ENCODE assay signal across 1 cellular context in genomic region chr17:31052187-31052889, GRCh38.
TF ChIP-seq lines count a peak whose summit lies in the region.

No MANE protein-coding gene starts in this region.

TF ChIP-seq in SK-N-SH, 30 proteins besides CTCF, POLR2A, EP300 and RAD21 (continued from another document):
- TF ChIP-seq NFIC (IDR thresholded peaks at IDR 0.05; ENCODE audit: borderline replicate concordance) (peak; percentile 43), PBX3 (IDR thresholded peaks at IDR 0.05) (peak; percentile 68), POLR2AphosphoS5 (IDR thresholded peaks at IDR 0.05; ENCODE audit: low read depth, low read length) (peak; percentile 51; the same call in 1 of the 2 replicates), TCF12 (IDR thresholded peaks at IDR 0.05) (peak; percentile 81), TEAD4 (IDR thresholded peaks at IDR 0.05; ENCODE audit: borderline replicate concordance, insufficient read depth) (peak; percentile 44; the same call in 1 of the 2 replicates), RXRA (IDR thresholded peaks at IDR 0.05; ENCODE audit: borderline replicate concordance, low read depth) (peak; percentile 69; the same call in 1 of the 2 replicates), FOXM1 (IDR thresholded peaks at IDR 0.05; ENCODE audit: low read depth) (no peak), MXI1 (IDR thresholded peaks at IDR 0.05; ENCODE audit: low read depth, low read length) (no peak), JUND (IDR thresholded peaks at IDR 0.05) (peak; percentile 78), MEF2A (IDR thresholded peaks at IDR 0.05; ENCODE audit: borderline replicate concordance, low read depth) (peak; percentile 21; the same call in 1 of the 2 replicates), YY1 (IDR thresholded peaks at IDR 0.05; ENCODE audit: low read depth) (peak; percentile 25; the same call in 1 of the 2 replicates)
- TF ChIP-seq, protein P1, sequence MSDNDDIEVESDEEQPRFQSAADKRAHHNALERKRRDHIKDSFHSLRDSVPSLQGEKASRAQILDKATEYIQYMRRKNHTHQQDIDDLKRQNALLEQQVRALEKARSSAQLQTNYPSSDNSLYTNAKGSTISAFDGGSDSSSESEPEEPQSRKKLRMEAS (IDR thresholded peaks at IDR 0.05; ENCODE audit: low read depth), result peak; percentile 98
- TF ChIP-seq, protein P2, sequence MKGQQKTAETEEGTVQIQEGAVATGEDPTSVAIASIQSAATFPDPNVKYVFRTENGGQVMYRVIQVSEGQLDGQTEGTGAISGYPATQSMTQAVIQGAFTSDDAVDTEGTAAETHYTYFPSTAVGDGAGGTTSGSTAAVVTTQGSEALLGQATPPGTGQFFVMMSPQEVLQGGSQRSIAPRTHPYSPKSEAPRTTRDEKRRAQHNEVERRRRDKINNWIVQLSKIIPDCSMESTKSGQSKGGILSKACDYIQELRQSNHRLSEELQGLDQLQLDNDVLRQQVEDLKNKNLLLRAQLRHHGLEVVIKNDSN (IDR thresholded peaks at IDR 0.05; ENCODE audit: borderline replicate concordance, low read depth), result peak; percentile 87
